In the genomic region with DNA sequence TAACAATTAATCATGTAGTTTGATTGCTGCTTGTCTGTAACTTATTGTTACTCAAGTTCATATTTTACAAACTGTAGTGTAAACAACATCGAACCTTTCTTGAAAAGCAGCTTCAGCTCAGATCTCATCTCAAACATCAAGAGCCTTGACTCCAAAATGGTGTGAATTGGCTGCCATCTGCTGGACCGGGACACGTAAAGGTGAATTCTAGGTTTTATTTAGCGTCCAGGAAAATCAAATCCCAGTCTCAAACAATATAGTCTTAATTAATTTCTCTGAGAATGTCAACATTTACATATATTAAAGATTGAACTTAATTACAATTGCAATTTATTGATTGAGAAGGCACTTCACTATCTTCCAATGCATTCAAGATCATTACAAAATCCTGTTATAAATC, we compare ENCODE assay signal across 8 cellular contexts.
DNase-seq lines count a peak whose midpoint lies in the region; ATAC-seq and TF ChIP-seq lines count a peak whose summit lies in the region.

No MANE protein-coding gene starts in this region.

- H3K9me3 Mint-ChIP-seq in CD14-positive monocyte: peaks cover 0 to 2% (median 1%) of the 10 kb centered on the region in 7 donors
- peaks cover 0 to 2% (median 0%) of the 10 kb centered on the region in 5 donors for H3K9me3 Mint-ChIP-seq in CD8-positive, alpha-beta memory T cell

- no peak overlapping the region for H3K4me3 Mint-ChIP-seq in CD14-positive monocyte
- no peak overlapping the region for H3K4me3 Mint-ChIP-seq in CD8-positive, alpha-beta memory T cell

- H3K4me3 ChIP-seq in choroid plexus epithelial cell (ENCODE audit: low read depth, low read length): no peak overlapping the region
- H3K4me3 ChIP-seq in prostate gland: no peak overlapping the region
- no peak overlapping the region for H3K4me3 ChIP-seq in CD8-positive, alpha-beta memory T cell (ENCODE audit: low read length)

- WGBS in prostate gland: 9% methylated on average over 4 of the region's 4 CpGs

- peaks cover 0 to 3% (median 1%) of the 10 kb centered on the region in 3 donors for H3K27me3 Mint-ChIP-seq in CD14-positive monocyte (ENCODE audit: low read depth in 3 of 3)
- H3K27me3 Mint-ChIP-seq in CD8-positive, alpha-beta memory T cell: peaks cover 5 to 49% of the 10 kb centered on the region in 2 donors

- CTCF ChIA-PET in CD8-positive, alpha-beta memory T cell (lab: Charles Lee): no interaction called here

- ATAC-seq in Right ventricle myocardium inferior: no peak

- H3K36me3 ChIP-seq in prostate gland: no peaks in the 10 kb centered on the region
- no peaks in the 10 kb centered on the region for H3K36me3 ChIP-seq in CD8-positive, alpha-beta memory T cell (ENCODE audit: insufficient read depth, low read length)

- DNase-seq in NCI-H446 (lab: John Stamatoyannopoulos, UW) (peak; percentile 0 to 45), NCI-H446 treated with DMSO at 0.1 percent for 48 hours (lab: John Stamatoyannopoulos, UW) (no peak), NCI-H524 (lab: John Stamatoyannopoulos, UW) (peak; percentile 45 to 66), choroid plexus epithelial cell (ENCODE audit: low read depth) (peak; percentile 61), prostate gland (ENCODE audit: low spot score) (peak; percentile 6), CD14-positive monocyte (ENCODE audit: low spot score) (no peak), Right ventricle myocardium inferior (ENCODE audit: missing footprints) (no peak)
- no peak for DNase-seq in CD8-positive, alpha-beta memory T cell

- H3K4me1 Mint-ChIP-seq in CD14-positive monocyte: no peaks in the 10 kb centered on the region
- H3K4me1 Mint-ChIP-seq in CD8-positive, alpha-beta memory T cell: no peaks in the 10 kb centered on the region

- H3K4me1 ChIP-seq in prostate gland (replicated peaks): no peaks in the 10 kb centered on the region
- no peaks in the 10 kb centered on the region for H3K4me1 ChIP-seq in CD8-positive, alpha-beta memory T cell (ENCODE audit: insufficient read depth, low read length)

- H3K27me3 ChIP-seq in prostate gland (replicated peaks; ENCODE audit: insufficient read depth): no peaks in the 10 kb centered on the region
- no peaks in the 10 kb centered on the region for H3K27me3 ChIP-seq in CD8-positive, alpha-beta memory T cell (ENCODE audit: insufficient read depth, low read length, poor library complexity, severe bottlenecking)

- TF ChIP-seq POLR2A in prostate gland (IDR thresholded peaks at IDR 0.05): no peak

- TF ChIP-seq CTCF in choroid plexus epithelial cell (conservative IDR thresholded peaks at IDR 0.05; ENCODE audit: low read depth, low read length): peak; percentile 52
- peak in 2 of 4 experiments; percentile 30 to 46 for TF ChIP-seq CTCF in prostate gland (IDR thresholded peaks at IDR 0.05)
- no peak for TF ChIP-seq CTCF in CD14-positive monocyte (IDR thresholded peaks at IDR 0.05)

- H3K27ac Mint-ChIP-seq in CD14-positive monocyte: no peak overlapping the region
- H3K27ac Mint-ChIP-seq in CD8-positive, alpha-beta memory T cell: no peak overlapping the region

- no peak overlapping the region for H3K27ac ChIP-seq in prostate gland
- H3K27ac ChIP-seq in CD8-positive, alpha-beta memory T cell (ENCODE audit: low read depth, low read length): no peak overlapping the region

- H3K36me3 Mint-ChIP-seq in CD14-positive monocyte: no peaks in the 10 kb centered on the region
- no peaks in the 10 kb centered on the region for H3K36me3 Mint-ChIP-seq in CD8-positive, alpha-beta memory T cell

- no peaks in the 10 kb centered on the region for H3K9me3 ChIP-seq in prostate gland
- no peaks in the 10 kb centered on the region for H3K9me3 ChIP-seq in CD8-positive, alpha-beta memory T cell (ENCODE audit: low read length)

- POLR2A ChIA-PET in CD8-positive, alpha-beta memory T cell (lab: Charles Lee): no interaction called here

- intact Hi-C loops in prostate gland (cut with DNase I): no loop called here
- intact Hi-C loops in CD14-positive monocyte (cut with micrococcal nuclease): no loop called here
- intact Hi-C loops in Right ventricle myocardium inferior (cut with DNase I): loop anchor here (5.0 kb wide), 1 partner anchor 900 kb away; no protein-coding TSS in a partner anchor

Comparison
In these comparisons a context has a peak if more than half of its experiments do, and no peak if none do; other contexts are left out.
1. DNase-seq: peak in NCI-H446 (2 of 2), NCI-H524 (2 of 2), choroid plexus epithelial cell (single experiment) and prostate gland (single experiment); none in NCI-H446 treated with DMSO at 0.1 percent for 48 hours (single experiment), CD14-positive monocyte (single experiment), CD8-positive, alpha-beta memory T cell (0 of 5) and Right ventricle myocardium inferior (single experiment).